In genomic region chr14:50082308-50082742, GRCh38 we compare ENCODE assay signal across 9 cellular contexts. TPM values are rescaled to one million over a fixed set of nuclear protein-coding genes. Genes with fewer than 3 reads are reported as not detected.
A peak's percentile ranks its signal among the peaks of the same experiment; 100 is the strongest.
DNase-seq lines count a peak whose midpoint lies in the region; ATAC-seq and TF ChIP-seq lines count a peak whose summit lies in the region.
"Had no signal": no experiment of that assay in that cellular context is flagged by ENCODE, and none has a peak within 500 bp of the region (broad histone marks: within the 10 kb centered on the region; RNA-seq: fewer than 3 reads in every experiment).

No MANE protein-coding gene starts in this region.

- peak in 1 of 2 donors; percentile 12 for ATAC-seq in activated T-cell treated with anti-CD3 and anti-CD28 coated beads, Interleukin-2, amount 50 U/mL, for 72 hours (replicated peaks in 1 of 2)
- ATAC-seq in GM21447 (IDR thresholded peaks at IDR 0.05; ENCODE audit: unreplicated experiment) (no peak), GM21526 (IDR thresholded peaks at IDR 0.05; ENCODE audit: low FRiP score, unreplicated experiment) (no peak), body of pancreas (no peak)

- H3K27ac Mint-ChIP-seq in activated T-cell treated with anti-CD3 and anti-CD28 coated beads, Interleukin-2, amount 50 U/mL, for 72 hours = peak overlapping the region; percentile 82
- H3K27ac Mint-ChIP-seq in stimulated activated naive CD8-positive, alpha-beta T cell treated with anti-CD3 and anti-CD28 coated beads, Interleukin-15, Interleukin-2, amounts not matched to agents 100 ng/mL and 50 ng/mL, for 24 hours = peak overlapping the region; percentile 99

- H3K4me1 Mint-ChIP-seq in activated T-cell treated with anti-CD3 and anti-CD28 coated beads, Interleukin-2, amount 50 U/mL, for 72 hours (ENCODE audit: low read depth) = peaks cover 73% of the 10 kb centered on the region
- H3K4me1 Mint-ChIP-seq in stimulated activated naive CD8-positive, alpha-beta T cell treated with anti-CD3 and anti-CD28 coated beads, Interleukin-15, Interleukin-2, amounts not matched to agents 100 ng/mL and 50 ng/mL, for 24 hours (ENCODE audit: low read depth) = peaks cover 81% of the 10 kb centered on the region

- TF ChIP-seq POLR2A in body of pancreas (IDR thresholded peaks at IDR 0.05) = no peak

- H3K27ac ChIP-seq in RWPE1 (peak overlapping the region; percentile 77), body of pancreas (peak overlapping the region in 1 of 4 donors; percentile 4)
- H3K27ac ChIP-seq: thyroid gland had no signal

- DNase-seq in RWPE1 (ENCODE audit: low spot score) (no peak), left kidney (ENCODE audit: low read depth, low spot score) (peak; percentile 83), CD1c-positive myeloid dendritic cell (ENCODE audit: extremely low spot score) (no peak), body of pancreas (no peak)
- DNase-seq in activated T-cell treated with anti-CD3 and anti-CD28 coated beads, Interleukin-2, amount 50 U/mL, for 72 hours = peak; percentile 56 to 58
- DNase-seq: thyroid gland had no signal

- no peaks in the 10 kb centered on the region for H3K9me3 ChIP-seq in body of pancreas
- H3K9me3 ChIP-seq: thyroid gland had no signal

- no peaks in the 10 kb centered on the region for H3K4me1 ChIP-seq in body of pancreas
- H3K4me1 ChIP-seq: thyroid gland had no signal

- CTCF ChIA-PET in RWPE1 (lab: Yijun Ruan, JAX) = no interaction called here

- peaks cover 0 to 1% of the 10 kb centered on the region in 2 donors for H3K9me3 Mint-ChIP-seq in activated T-cell treated with anti-CD3 and anti-CD28 coated beads, Interleukin-2, amount 50 U/mL, for 72 hours
- no peaks in the 10 kb centered on the region for H3K9me3 Mint-ChIP-seq in stimulated activated naive CD8-positive, alpha-beta T cell treated with anti-CD3 and anti-CD28 coated beads, Interleukin-15, Interleukin-2, amounts not matched to agents 100 ng/mL and 50 ng/mL, for 24 hours

- H3K36me3 Mint-ChIP-seq in activated T-cell treated with anti-CD3 and anti-CD28 coated beads, Interleukin-2, amount 50 U/mL, for 72 hours (ENCODE audit: insufficient read depth in 2 of 2) = peaks cover 1 to 15% of the 10 kb centered on the region in 2 donors
- H3K36me3 Mint-ChIP-seq in stimulated activated naive CD8-positive, alpha-beta T cell treated with anti-CD3 and anti-CD28 coated beads, Interleukin-15, Interleukin-2, amounts not matched to agents 100 ng/mL and 50 ng/mL, for 24 hours (ENCODE audit: low read depth) = peaks cover 3% of the 10 kb centered on the region

- peak overlapping the region; percentile 59 to 76 for H3K4me3 Mint-ChIP-seq in activated T-cell treated with anti-CD3 and anti-CD28 coated beads, Interleukin-2, amount 50 U/mL, for 72 hours
- H3K4me3 Mint-ChIP-seq in stimulated activated naive CD8-positive, alpha-beta T cell treated with anti-CD3 and anti-CD28 coated beads, Interleukin-15, Interleukin-2, amounts not matched to agents 100 ng/mL and 50 ng/mL, for 24 hours = peak overlapping the region; percentile 85

- H3K36me3 ChIP-seq in body of pancreas (replicated peaks in 1 of 2; ENCODE audit: insufficient read depth in 1 of 2, low read depth in 2 of 2) = no peaks in the 10 kb centered on the region
- H3K36me3 ChIP-seq: thyroid gland had no signal

- H3K4me3 ChIP-seq in body of pancreas = no peak overlapping the region
- H3K4me3 ChIP-seq: thyroid gland had no signal

- TF ChIP-seq CTCF in RWPE1 (conservative IDR thresholded peaks at IDR 0.05; ENCODE audit: low read depth) (no peak), body of pancreas (IDR thresholded peaks at IDR 0.05) (no peak)

- H3K27me3 ChIP-seq in body of pancreas = no peaks in the 10 kb centered on the region
- H3K27me3 ChIP-seq: thyroid gland had no signal

- POLR2A ChIA-PET in RWPE1 (lab: Yijun Ruan, JAX; ENCODE audit: low non-redundant PET) = interaction anchor here (0.6 kb wide), 2 partner anchors 15 to 73 kb away, joined by 3 to 8 read pairs; no protein-coding TSS in a partner anchor

- intact Hi-C loops in body of pancreas (cut with DNase I) = no loop called here

- 64 to 73% methylated on average over 7 to 8 of the region's 8 CpGs for WGBS in body of pancreas, 2 donors

- H3K27me3 Mint-ChIP-seq in activated T-cell treated with anti-CD3 and anti-CD28 coated beads, Interleukin-2, amount 50 U/mL, for 72 hours (ENCODE audit: low read depth) = no peaks in the 10 kb centered on the region
- H3K27me3 Mint-ChIP-seq in stimulated activated naive CD8-positive, alpha-beta T cell treated with anti-CD3 and anti-CD28 coated beads, Interleukin-15, Interleukin-2, amounts not matched to agents 100 ng/mL and 50 ng/mL, for 24 hours = no peaks in the 10 kb centered on the region

RNA-seq across cellular contexts. Expression of gene VCPKMT, which starts 34.0 kb away (rescaled TPM):
- total RNA-seq in activated T-cell treated with anti-CD3 and anti-CD28 coated beads, Interleukin-2, amount 50 U/mL, for 72 hours = 10 to 100 TPM; 11.3 to 13.8 TPM
- total RNA-seq in body of pancreas = 1 to 10 TPM; 2.0 to 4.2 TPM

Comparison
In these comparisons a context has a peak if more than half of its experiments do, and no peak if none do; other contexts are left out.
1. DNase-seq: peak in activated T-cell treated with anti-CD3 and anti-CD28 coated beads, Interleukin-2, amount 50 U/mL, for 72 hours (2 of 2) and left kidney (single experiment); none in RWPE1 (single experiment), CD1c-positive myeloid dendritic cell (single experiment) and body of pancreas (0 of 4).